In genomic region chr20:58717278-58718091, GRCh38 we compare ENCODE assay signal across 13 cellular contexts. TPM values are rescaled to one million over a fixed set of nuclear protein-coding genes. Genes with fewer than 3 reads are reported as not detected.
A peak's percentile ranks its signal among the peaks of the same experiment; 100 is the strongest.
DNase-seq lines count a peak whose midpoint lies in the region; ATAC-seq, FAIRE-seq and TF ChIP-seq lines count a peak whose summit lies in the region.
"Had no signal": no experiment of that assay in that cellular context is flagged by ENCODE, and none has a peak within 500 bp of the region (broad histone marks: within the 10 kb centered on the region; RNA-seq: fewer than 3 reads in every experiment).

No MANE protein-coding gene starts in this region.

- H3K9ac ChIP-seq in H9 (ENCODE audit: extremely low read depth, insufficient read length, low read length) (no peak overlapping the region), endodermal cell (ENCODE audit: extremely low read depth, low read length, poor library complexity, severe bottlenecking) (no peak overlapping the region)

- ATAC-seq in mucosa of descending colon = no peak
- no peak for ATAC-seq in HG03097 (IDR thresholded peaks at IDR 0.05; ENCODE audit: low FRiP score, unreplicated experiment)
- ATAC-seq in activated naive CD8-positive, alpha-beta T cell treated with anti-CD3 and anti-CD28 coated beads, Interleukin-2, amount 50 U/mL, for 24 hours = no peak
- ATAC-seq: naive thymus-derived CD8-positive, alpha-beta T cell had no signal

- DNase-seq in D721Med (ENCODE audit: insufficient read length, low spot score) (peak; percentile 14), H9 (peak; percentile 33), endodermal cell (peak; percentile 40), mucosa of descending colon (peak in 2 of 3 donors; percentile 20 to 43), NCI-H748 (lab: John Stamatoyannopoulos, UW; ENCODE audit: unreplicated experiment) (no peak)
- no peak for DNase-seq in effector memory CD4-positive, alpha-beta T cell
- no peak for DNase-seq in activated naive CD8-positive, alpha-beta T cell treated with anti-CD3 and anti-CD28 coated beads, Interleukin-2, amount 50 U/mL, for 24 hours
- DNase-seq: NCI-H2171 treated with DMSO at 0.1 percent for 48 hours had no signal

- no peak overlapping the region for H3K23ac ChIP-seq in H9 (ENCODE audit: insufficient read length, low read depth, low read length)

- H2BK5ac ChIP-seq in H9 (ENCODE audit: insufficient read length, low read length) = no peak overlapping the region

- H3K79me2 ChIP-seq in H9 (ENCODE audit: insufficient read depth, low read length) = no peaks in the 10 kb centered on the region

- H2BK20ac ChIP-seq in H9 (ENCODE audit: low read depth, low read length, poor library complexity, severe bottlenecking) = no peak overlapping the region

- H4K20me1 ChIP-seq in H9 (ENCODE audit: control insufficient read depth, insufficient read depth, insufficient read length) = no peaks in the 10 kb centered on the region

- FAIRE-seq in D721Med (lab: Jason Lieb, UNC) = no peak

- no peak overlapping the region for H3K56ac ChIP-seq in H9 (ENCODE audit: insufficient read length, low read depth, low read length)

- H3T11ph ChIP-seq in H9 (ENCODE audit: low read length) = no peak overlapping the region

- H3K9me3 ChIP-seq in H9 (ENCODE audit: control insufficient read depth, low read depth, low read length) (no peaks in the 10 kb centered on the region), endodermal cell (ENCODE audit: control insufficient read depth, low read length) (no peaks in the 10 kb centered on the region), mucosa of descending colon (no peaks in the 10 kb centered on the region)
- H3K9me3 ChIP-seq in effector memory CD4-positive, alpha-beta T cell (ENCODE audit: control insufficient read depth, low read length) = no peaks in the 10 kb centered on the region
- H3K9me3 ChIP-seq: MG63, spleen had no signal

- H4K91ac ChIP-seq in H9 (ENCODE audit: insufficient read length, low read depth, low read length) = no peak overlapping the region

- H3K9me3 Mint-ChIP-seq in H9 = no peaks in the 10 kb centered on the region
- H3K9me3 Mint-ChIP-seq in endodermal cell = no peaks in the 10 kb centered on the region
- no peaks in the 10 kb centered on the region for H3K9me3 Mint-ChIP-seq in activated naive CD8-positive, alpha-beta T cell treated with anti-CD3 and anti-CD28 coated beads, Interleukin-2, amount 50 U/mL, for 24 hours
- H3K9me3 Mint-ChIP-seq: naive thymus-derived CD8-positive, alpha-beta T cell; T-cell had no signal

- H3K27ac ChIP-seq in H9 (ENCODE audit: insufficient read length, low read depth, low read length) (no peak overlapping the region), endodermal cell (ENCODE audit: low read depth, low read length) (peak overlapping the region; percentile 83)
- H3K27ac ChIP-seq in effector memory CD4-positive, alpha-beta T cell (ENCODE audit: insufficient read depth, low read length, poor library complexity, severe bottlenecking) = no peak overlapping the region
- H3K27ac ChIP-seq: spleen had no signal

- H3K27me3 ChIP-seq in H9 (ENCODE audit: insufficient read depth, low read length) (no peaks in the 10 kb centered on the region), endodermal cell (ENCODE audit: control insufficient read depth, insufficient read depth, low read length, poor library complexity, severe bottlenecking) (no peaks in the 10 kb centered on the region)
- H3K27me3 ChIP-seq in effector memory CD4-positive, alpha-beta T cell (replicated peaks; ENCODE audit: control insufficient read depth, insufficient read depth, low read length, poor library complexity, severe bottlenecking) = peaks cover 6% of the 10 kb centered on the region
- H3K27me3 ChIP-seq: MG63 had no signal

- no peak overlapping the region for H4K8ac ChIP-seq in H9 (replicated peaks; ENCODE audit: insufficient read length, low read depth, low read length)

- H3K27ac Mint-ChIP-seq in H9 (no peak overlapping the region; a peak in 1 of 7 replicates), endodermal cell (no peak overlapping the region)
- H3K27ac Mint-ChIP-seq in activated naive CD8-positive, alpha-beta T cell treated with anti-CD3 and anti-CD28 coated beads, Interleukin-2, amount 50 U/mL, for 24 hours = no peak overlapping the region
- H3K27ac Mint-ChIP-seq: T-cell had no signal

- WGBS in H9 (ENCODE audit: extremely low coverage, insufficient read length, low lambda C conversion rate) = no CpG with 5 or more reads among the region's 23 CpGs
- 89 to 93% methylated on average over 17 to 23 of the region's 23 CpGs for WGBS in endodermal cell (ENCODE audit: insufficient coverage in 1 of 2, insufficient read length in 1 of 2), 2 experiments

- no peak overlapping the region for H3K4ac ChIP-seq in H9 (ENCODE audit: low read depth, low read length)

- no peak overlapping the region for H3K18ac ChIP-seq in H9 (ENCODE audit: insufficient read length, low read depth, low read length)

- H3K4me1 Mint-ChIP-seq in H9 = peaks cover 0 to 14% of the 10 kb centered on the region in 2 experiments; a peak in 2 of 4 replicates
- H3K4me1 Mint-ChIP-seq in endodermal cell = no peaks in the 10 kb centered on the region
- H3K4me1 Mint-ChIP-seq in activated naive CD8-positive, alpha-beta T cell treated with anti-CD3 and anti-CD28 coated beads, Interleukin-2, amount 50 U/mL, for 24 hours = no peaks in the 10 kb centered on the region
- H3K4me1 Mint-ChIP-seq: T-cell had no signal

- no peak overlapping the region for H2BK120ac ChIP-seq in H9 (ENCODE audit: low read depth, low read length, poor library complexity, severe bottlenecking)

- H3K27me3 Mint-ChIP-seq in H9 (ENCODE audit: low read depth) (peaks cover 4% of the 10 kb centered on the region), endodermal cell (ENCODE audit: insufficient read depth) (no peaks in the 10 kb centered on the region)
- H3K27me3 Mint-ChIP-seq in activated naive CD8-positive, alpha-beta T cell treated with anti-CD3 and anti-CD28 coated beads, Interleukin-2, amount 50 U/mL, for 24 hours = peaks cover 7% of the 10 kb centered on the region

- H3K4me3 ChIP-seq in endodermal cell (ENCODE audit: low read length) (no peak overlapping the region), mucosa of descending colon (no peak overlapping the region)
- H3K4me3 ChIP-seq in effector memory CD4-positive, alpha-beta T cell (ENCODE audit: insufficient read depth, low read depth, low read length, poor library complexity, severe bottlenecking) = no peak overlapping the region
- H3K4me3 ChIP-seq: MG63, spleen had no signal

- H2AFZ ChIP-seq in H9 (ENCODE audit: low read length) = no peak overlapping the region

- no peak overlapping the region for H3K4me3 Mint-ChIP-seq in H9
- H3K4me3 Mint-ChIP-seq in endodermal cell = no peak overlapping the region
- no peak overlapping the region for H3K4me3 Mint-ChIP-seq in activated naive CD8-positive, alpha-beta T cell treated with anti-CD3 and anti-CD28 coated beads, Interleukin-2, amount 50 U/mL, for 24 hours
- H3K4me3 Mint-ChIP-seq: naive thymus-derived CD8-positive, alpha-beta T cell; T-cell had no signal

- H3K36me3 Mint-ChIP-seq in H9 (ENCODE audit: insufficient read depth in 1 of 3, low read depth in 3 of 3) (no peaks in the 10 kb centered on the region), endodermal cell (ENCODE audit: low read depth) (no peaks in the 10 kb centered on the region)
- H3K36me3 Mint-ChIP-seq in activated naive CD8-positive, alpha-beta T cell treated with anti-CD3 and anti-CD28 coated beads, Interleukin-2, amount 50 U/mL, for 24 hours (ENCODE audit: low read depth) = no peaks in the 10 kb centered on the region
- H3K36me3 Mint-ChIP-seq: naive thymus-derived CD8-positive, alpha-beta T cell; T-cell had no signal

- peak overlapping the region; percentile 32; the same call in 1 of the 2 replicates for H3K14ac ChIP-seq in H9 (ENCODE audit: insufficient read depth, low read length)

- H3K4me1 ChIP-seq in H9 (ENCODE audit: insufficient read depth, low read length) = no peaks in the 10 kb centered on the region
- no peaks in the 10 kb centered on the region for H3K4me1 ChIP-seq in endodermal cell (ENCODE audit: control insufficient read depth, insufficient read depth, low read length)
- no peaks in the 10 kb centered on the region for H3K4me1 ChIP-seq in mucosa of descending colon (ENCODE audit: low read depth)
- H3K4me1 ChIP-seq in effector memory CD4-positive, alpha-beta T cell (ENCODE audit: control insufficient read depth, insufficient read depth, low read length, poor library complexity, severe bottlenecking) = no peaks in the 10 kb centered on the region
- H3K4me1 ChIP-seq: spleen had no signal

- TF ChIP-seq CTCF in D721Med (IDR thresholded peaks at IDR 0.05; ENCODE audit: insufficient read depth, missing control alignments) = no peak
- TF ChIP-seq CTCF in H9 (conservative IDR thresholded peaks at IDR 0.05) = no peak
- no peak for TF ChIP-seq CTCF in endodermal cell (conservative IDR thresholded peaks at IDR 0.05)
- no peak for TF ChIP-seq CTCF in mucosa of descending colon (IDR thresholded peaks at IDR 0.05)

- no peaks in the 10 kb centered on the region for H3K79me1 ChIP-seq in H9 (ENCODE audit: insufficient read depth, low read depth, low read length, poor library complexity, severe bottlenecking)

- intact Hi-C loops in mucosa of descending colon (cut with DNase I, micrococcal nuclease) = no loop called here

- no peak overlapping the region for H2BK12ac ChIP-seq in H9 (ENCODE audit: insufficient read length, low read depth, low read length)

- no peak overlapping the region for H2BK15ac ChIP-seq in H9 (ENCODE audit: low read depth, low read length)

- H2AK5ac ChIP-seq in H9 (ENCODE audit: insufficient read length, low read length) = no peak overlapping the region

- no peak overlapping the region for H4K5ac ChIP-seq in H9 (ENCODE audit: insufficient read length, low read depth, low read length)

- H3K23me2 ChIP-seq in H9 (ENCODE audit: insufficient read length, low read depth, low read length, poor library complexity, severe bottlenecking) = no peaks in the 10 kb centered on the region

- no peaks in the 10 kb centered on the region for H3K36me3 ChIP-seq in endodermal cell (ENCODE audit: control insufficient read depth, insufficient read depth, low read length)
- no peaks in the 10 kb centered on the region for H3K36me3 ChIP-seq in mucosa of descending colon (ENCODE audit: low read depth)
- no peaks in the 10 kb centered on the region for H3K36me3 ChIP-seq in effector memory CD4-positive, alpha-beta T cell (ENCODE audit: control insufficient read depth, insufficient read depth, low read length)
- H3K36me3 ChIP-seq: MG63 had no signal

- H3K4me2 ChIP-seq in H9 (ENCODE audit: insufficient read depth, insufficient read length, low read length) = no peak overlapping the region

RNA-seq across cellular contexts. Expression of gene NPEPL1, which starts 24.9 kb away (rescaled TPM):
- total RNA-seq in H9 (2021) (31.1 TPM in 2 replicates), endodermal cell (10 to 100 TPM; 52.9 to 72.8 TPM), mucosa of descending colon (10 to 100 TPM; 26.8 to 41.6 (median 30.8) TPM)
- 24.1 TPM for polyA plus RNA-seq in endodermal cell (2013, experiment 1 of 2)
- polyA plus RNA-seq in endodermal cell (2013, experiment 2 of 2) = 22.4 TPM

Comparison
In these comparisons a context has a peak if more than half of its experiments do, and no peak if none do; other contexts are left out.
1. DNase-seq: peak in D721Med (single experiment), H9 (single experiment), endodermal cell (single experiment) and mucosa of descending colon (2 of 3); none in effector memory CD4-positive, alpha-beta T cell (0 of 3), activated naive CD8-positive, alpha-beta T cell treated with anti-CD3 and anti-CD28 coated beads, Interleukin-2, amount 50 U/mL, for 24 hours (single experiment) and NCI-H748 (single experiment).